In genomic region chr17:28878981-28879380, GRCh38 we compare ENCODE assay signal across 8 cellular contexts. TPM values are rescaled to one million over a fixed set of nuclear protein-coding genes. Genes with fewer than 3 reads are reported as not detected.
A peak's percentile ranks its signal among the peaks of the same experiment; 100 is the strongest.
DNase-seq lines count a peak whose midpoint lies in the region; ATAC-seq, FAIRE-seq and TF ChIP-seq lines count a peak whose summit lies in the region.

No MANE protein-coding gene starts in this region.

- H3K9ac ChIP-seq in fibroblast of lung (ENCODE audit: insufficient read depth, low read length): no peak overlapping the region

- H2AFZ ChIP-seq in fibroblast of lung (ENCODE audit: low read length): no peak overlapping the region

- no peaks in the 10 kb centered on the region for H3K9me3 ChIP-seq in fibroblast of lung (ENCODE audit: control insufficient read depth, insufficient read depth, low read depth, low read length)
- H3K9me3 ChIP-seq in thyroid gland: no peaks in the 10 kb centered on the region

- TF ChIP-seq POLR2A in thyroid gland (IDR thresholded peaks at IDR 0.05): no peak

- H3K27ac ChIP-seq in fibroblast of lung (ENCODE audit: insufficient read depth, low read length): no peak overlapping the region
- no peak overlapping the region for H3K27ac ChIP-seq in thyroid gland

- H3K27me3 ChIP-seq in fibroblast of lung (ENCODE audit: control insufficient read depth, insufficient read depth, low read length) (no peaks in the 10 kb centered on the region), thyroid gland (no peaks in the 10 kb centered on the region)

- WGBS in thyroid gland, 2 donors: 88 to 93% methylated on average over 4 of the region's 4 CpGs

- H3K4me1 ChIP-seq in fibroblast of lung (ENCODE audit: control insufficient read depth, extremely low read depth, insufficient read depth, low read length) (no peaks in the 10 kb centered on the region), thyroid gland (no peaks in the 10 kb centered on the region)

- TF ChIP-seq CTCF in fibroblast of lung (conservative IDR thresholded peaks at IDR 0.05 in 1 of 2, IDR thresholded peaks at IDR 0.05 in 1 of 2; ENCODE audit: low read depth in 1 of 2, low read length in 2 of 2) (peak; percentile 10 to 61), thyroid gland (IDR thresholded peaks at IDR 0.05) (peak in 1 of 6 experiments; percentile 21)

- ATAC-seq in GM21447 (IDR thresholded peaks at IDR 0.05; ENCODE audit: unreplicated experiment): no peak

- intact Hi-C loops in thyroid gland (cut with DNase I): no loop called here

- FAIRE-seq in GM18507 (lab: Jason Lieb, UNC): peak; percentile 66

- H4K20me1 ChIP-seq in fibroblast of lung (ENCODE audit: control insufficient read depth, extremely low read depth, insufficient read depth, low read length): no peaks in the 10 kb centered on the region

- no peak overlapping the region for H3K4me2 ChIP-seq in fibroblast of lung (ENCODE audit: extremely low read depth, insufficient read depth, low read length)

- DNase-seq in AG08395 (ENCODE audit: low spot score): peak; percentile 60
- no peak for DNase-seq in GM18507 (ENCODE audit: extremely low spot score, insufficient read length, low read depth)
- DNase-seq in OCI-M1 (lab: John Stamatoyannopoulos, UW): peak; percentile 65
- peak; percentile 43 to 44 for DNase-seq in fibroblast of lung (ENCODE audit: low read depth in 2 of 2)
- peak; percentile 9 to 19 for DNase-seq in thyroid gland
- no peak for DNase-seq in NCI-H1930 (lab: John Stamatoyannopoulos, UW)
- no peak for DNase-seq in occipital lobe (lab: John Stamatoyannopoulos, UW)

- no peak overlapping the region for H3K4me3 ChIP-seq in fibroblast of lung (replicated peaks in 1 of 4; ENCODE audit: control extremely low read depth in 1 of 4, insufficient read depth in 1 of 4, low read depth in 3 of 4, low read length in 4 of 4)
- no peak overlapping the region for H3K4me3 ChIP-seq in thyroid gland (replicated peaks in 1 of 3)

- no peaks in the 10 kb centered on the region for H3K79me2 ChIP-seq in fibroblast of lung (ENCODE audit: control insufficient read depth, insufficient read depth, low read length)

- H3K36me3 ChIP-seq in fibroblast of lung (ENCODE audit: control insufficient read depth, insufficient read depth, low read length) (peaks cover 26% of the 10 kb centered on the region), thyroid gland (peaks cover 41% of the 10 kb centered on the region in 2 donors)

RNA-seq across cellular contexts. Expression of gene FLOT2, which starts 18.6 kb away (rescaled TPM):
- 39.8 and 48.9 TPM in 2 replicates for total RNA-seq in fibroblast of lung
- polyA plus RNA-seq in fibroblast of lung: 81.1 and 95.4 TPM in 2 replicates
- 90.5 and 106 TPM in 2 replicates for polyA plus RNA-seq in fibroblast of lung (2012)
- polyA minus RNA-seq in fibroblast of lung (ENCODE audit: low replicate concordance): 265 and 289 TPM in 2 replicates
- total RNA-seq in thyroid gland: 10 to 100 TPM; 55.0 to 75.0 (median 62.7) TPM
- 20.0 TPM for total RNA-seq in occipital lobe

RNA-seq across cellular contexts. Expression of gene DHRS13, which starts 23.9 kb away (rescaled TPM):
- total RNA-seq in fibroblast of lung: 6.9 and 7.8 TPM in 2 replicates
- polyA plus RNA-seq in fibroblast of lung: 2.6 and 4.6 TPM in 2 replicates
- 1.1 and 2.9 TPM in 2 replicates for polyA plus RNA-seq in fibroblast of lung (2012)
- 1.6 and 2.1 TPM in 2 replicates for polyA minus RNA-seq in fibroblast of lung (ENCODE audit: low replicate concordance)
- total RNA-seq in thyroid gland: 10 to 100 TPM; 10.6 to 16.2 (median 13.3) TPM
- 27.1 TPM for total RNA-seq in occipital lobe

RNA-seq across cellular contexts. Expression of gene ERAL1, which starts 24.2 kb away (rescaled TPM):
- total RNA-seq in fibroblast of lung: 20.8 and 25.4 TPM in 2 replicates
- 39.0 and 55.7 TPM in 2 replicates for polyA plus RNA-seq in fibroblast of lung
- polyA plus RNA-seq in fibroblast of lung (2012): 30.0 and 48.0 TPM in 2 replicates
- 83.6 and 190 TPM in 2 replicates for polyA minus RNA-seq in fibroblast of lung (ENCODE audit: low replicate concordance)
- total RNA-seq in thyroid gland: 10 to 100 TPM; 23.1 to 59.3 (median 41.2) TPM
- 21.8 TPM for total RNA-seq in occipital lobe

RNA-seq across cellular contexts. Expression of gene FAM222B, which starts 36.4 kb away (rescaled TPM):
- 1.8 and 2.8 TPM in 2 replicates for total RNA-seq in fibroblast of lung
- polyA plus RNA-seq in fibroblast of lung: 9.0 and 10.5 TPM in 2 replicates
- 8.1 and 8.7 TPM in 2 replicates for polyA plus RNA-seq in fibroblast of lung (2012)
- polyA minus RNA-seq in fibroblast of lung (ENCODE audit: low replicate concordance): 12.8 and 24.5 TPM in 2 replicates
- 10 to 100 TPM; 14.1 to 22.6 (median 15.8) TPM for total RNA-seq in thyroid gland
- 2.7 TPM for total RNA-seq in occipital lobe

Comparison
In these comparisons a context has a peak if more than half of its experiments do, and no peak if none do; other contexts are left out.
1. DNase-seq: peak in AG08395 (single experiment), OCI-M1 (single experiment), fibroblast of lung (2 of 2) and thyroid gland (2 of 2); none in GM18507 (single experiment), NCI-H1930 (0 of 2) and occipital lobe (single experiment).